ENCODE assay signal across 1 cellular context in the genomic region with DNA sequence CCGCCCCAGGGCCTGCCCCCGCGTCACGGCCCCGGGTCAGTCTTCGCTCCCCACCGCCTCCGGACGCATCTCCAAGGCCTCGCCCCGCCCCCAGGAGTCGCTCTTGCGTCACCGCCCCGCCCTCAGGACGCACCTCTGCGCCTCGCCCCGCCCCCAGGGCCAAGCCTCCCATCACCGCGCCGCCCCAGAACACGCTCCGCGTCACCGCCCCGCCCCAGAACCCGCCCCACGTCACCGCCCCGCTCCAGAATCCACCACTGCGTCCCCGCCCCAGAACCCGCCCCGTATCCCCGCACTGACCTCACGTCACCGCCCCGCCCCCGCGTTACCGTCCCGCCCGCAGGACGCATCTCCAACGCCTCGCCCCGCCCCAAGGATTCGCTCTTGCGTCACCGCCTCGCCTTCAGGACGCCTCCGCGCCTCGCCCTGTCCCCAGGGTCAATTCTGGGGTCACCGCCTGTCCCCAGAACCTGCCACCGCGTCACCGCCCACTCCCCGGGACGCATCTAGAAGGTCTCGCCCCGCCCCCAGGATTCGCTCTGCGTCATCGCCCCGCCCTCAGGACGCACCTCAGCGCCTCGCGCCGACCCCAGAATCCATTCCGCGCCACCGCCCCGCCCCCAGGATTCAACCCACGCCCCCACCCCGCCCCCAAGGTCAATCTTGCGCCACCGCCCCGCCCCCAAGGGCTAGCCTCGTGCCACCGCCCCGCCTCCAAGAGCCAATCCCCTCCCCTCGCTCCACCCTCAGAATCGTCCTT.
A peak's percentile ranks its signal among the peaks of the same experiment; 100 is the strongest.
TF ChIP-seq lines count a peak whose summit lies in the region.

No MANE protein-coding gene starts in this region.

TF ChIP-seq in K562, 482 proteins besides CTCF, POLR2A, EP300 and RAD21 (continued from another document and continues in another):
- TF ChIP-seq, protein P1, sequence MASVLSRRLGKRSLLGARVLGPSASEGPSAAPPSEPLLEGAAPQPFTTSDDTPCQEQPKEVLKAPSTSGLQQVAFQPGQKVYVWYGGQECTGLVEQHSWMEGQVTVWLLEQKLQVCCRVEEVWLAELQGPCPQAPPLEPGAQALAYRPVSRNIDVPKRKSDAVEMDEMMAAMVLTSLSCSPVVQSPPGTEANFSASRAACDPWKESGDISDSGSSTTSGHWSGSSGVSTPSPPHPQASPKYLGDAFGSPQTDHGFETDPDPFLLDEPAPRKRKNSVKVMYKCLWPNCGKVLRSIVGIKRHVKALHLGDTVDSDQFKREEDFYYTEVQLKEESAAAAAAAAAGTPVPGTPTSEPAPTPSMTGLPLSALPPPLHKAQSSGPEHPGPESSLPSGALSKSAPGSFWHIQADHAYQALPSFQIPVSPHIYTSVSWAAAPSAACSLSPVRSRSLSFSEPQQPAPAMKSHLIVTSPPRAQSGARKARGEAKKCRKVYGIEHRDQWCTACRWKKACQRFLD (CRISPR knock-in tag; IDR thresholded peaks at IDR 0.05), result peak; percentile 33; the same call in 1 of the 2 replicates
- TF ChIP-seq MCM7 (IDR thresholded peaks at IDR 0.05), result no peak
- TF ChIP-seq ILF3 (IDR thresholded peaks at IDR 0.05; ENCODE audit: borderline replicate concordance), result no peak
- 0 out of 2 replicates have a peak, but pooled peaks have one; percentile 26 for TF ChIP-seq MTA3 (IDR thresholded peaks at IDR 0.05; ENCODE audit: borderline replicate concordance)
- TF ChIP-seq ZKSCAN3 (CRISPR knock-in tag; IDR thresholded peaks at IDR 0.05), result peak; percentile 88
- TF ChIP-seq MEF2A (IDR thresholded peaks at IDR 0.05; ENCODE audit: control insufficient read depth, low read depth, low read length), result no peak
- no peak for TF ChIP-seq HNRNPK (IDR thresholded peaks at IDR 0.05; ENCODE audit: low read depth, low read length, poor library complexity, severe bottlenecking)
- TF ChIP-seq, protein P2, sequence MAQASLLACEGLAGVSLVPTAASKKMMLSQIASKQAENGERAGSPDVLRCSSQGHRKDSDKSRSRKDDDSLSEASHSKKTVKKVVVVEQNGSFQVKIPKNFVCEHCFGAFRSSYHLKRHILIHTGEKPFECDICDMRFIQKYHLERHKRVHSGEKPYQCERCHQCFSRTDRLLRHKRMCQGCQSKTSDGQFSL (CRISPR knock-in tag; IDR thresholded peaks at IDR 0.05), result no peak
- TF ChIP-seq, protein P2 (tag; IDR thresholded peaks at IDR 0.05), result no peak
- no peak for TF ChIP-seq ZEB2 (IDR thresholded peaks at IDR 0.05)
- TF ChIP-seq, protein P3, sequence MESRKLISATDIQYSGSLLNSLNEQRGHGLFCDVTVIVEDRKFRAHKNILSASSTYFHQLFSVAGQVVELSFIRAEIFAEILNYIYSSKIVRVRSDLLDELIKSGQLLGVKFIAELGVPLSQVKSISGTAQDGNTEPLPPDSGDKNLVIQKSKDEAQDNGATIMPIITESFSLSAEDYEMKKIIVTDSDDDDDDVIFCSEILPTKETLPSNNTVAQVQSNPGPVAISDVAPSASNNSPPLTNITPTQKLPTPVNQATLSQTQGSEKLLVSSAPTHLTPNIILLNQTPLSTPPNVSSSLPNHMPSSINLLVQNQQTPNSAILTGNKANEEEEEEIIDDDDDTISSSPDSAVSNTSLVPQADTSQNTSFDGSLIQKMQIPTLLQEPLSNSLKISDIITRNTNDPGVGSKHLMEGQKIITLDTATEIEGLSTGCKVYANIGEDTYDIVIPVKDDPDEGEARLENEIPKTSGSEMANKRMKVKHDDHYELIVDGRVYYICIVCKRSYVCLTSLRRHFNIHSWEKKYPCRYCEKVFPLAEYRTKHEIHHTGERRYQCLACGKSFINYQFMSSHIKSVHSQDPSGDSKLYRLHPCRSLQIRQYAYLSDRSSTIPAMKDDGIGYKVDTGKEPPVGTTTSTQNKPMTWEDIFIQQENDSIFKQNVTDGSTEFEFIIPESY (CRISPR knock-in tag; IDR thresholded peaks at IDR 0.05), result no peak
- no peak for TF ChIP-seq ZNF140 (CRISPR knock-in tag; IDR thresholded peaks at IDR 0.05)
- TF ChIP-seq KHSRP (IDR thresholded peaks at IDR 0.05), result 0 out of 2 replicates have a peak, but pooled peaks have one; percentile 38
- TF ChIP-seq TSC22D4 (tag; IDR thresholded peaks at IDR 0.05), result no peak
- TF ChIP-seq RBM14 (IDR thresholded peaks at IDR 0.05; ENCODE audit: borderline replicate concordance, insufficient read depth, low read depth, low read length), result no peak
- TF ChIP-seq, protein P4, sequence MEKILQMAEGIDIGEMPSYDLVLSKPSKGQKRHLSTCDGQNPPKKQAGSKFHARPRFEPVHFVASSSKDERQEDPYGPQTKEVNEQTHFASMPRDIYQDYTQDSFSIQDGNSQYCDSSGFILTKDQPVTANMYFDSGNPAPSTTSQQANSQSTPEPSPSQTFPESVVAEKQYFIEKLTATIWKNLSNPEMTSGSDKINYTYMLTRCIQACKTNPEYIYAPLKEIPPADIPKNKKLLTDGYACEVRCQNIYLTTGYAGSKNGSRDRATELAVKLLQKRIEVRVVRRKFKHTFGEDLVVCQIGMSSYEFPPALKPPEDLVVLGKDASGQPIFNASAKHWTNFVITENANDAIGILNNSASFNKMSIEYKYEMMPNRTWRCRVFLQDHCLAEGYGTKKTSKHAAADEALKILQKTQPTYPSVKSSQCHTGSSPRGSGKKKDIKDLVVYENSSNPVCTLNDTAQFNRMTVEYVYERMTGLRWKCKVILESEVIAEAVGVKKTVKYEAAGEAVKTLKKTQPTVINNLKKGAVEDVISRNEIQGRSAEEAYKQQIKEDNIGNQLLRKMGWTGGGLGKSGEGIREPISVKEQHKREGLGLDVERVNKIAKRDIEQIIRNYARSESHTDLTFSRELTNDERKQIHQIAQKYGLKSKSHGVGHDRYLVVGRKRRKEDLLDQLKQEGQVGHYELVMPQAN (IDR thresholded peaks at IDR 0.05; ENCODE audit: borderline replicate concordance), result no peak
- no peak for TF ChIP-seq NUFIP1 (IDR thresholded peaks at IDR 0.05; ENCODE audit: partially characterized antibody)
- TF ChIP-seq PCBP2 (IDR thresholded peaks at IDR 0.05; ENCODE audit: low read depth, low read length, poor library complexity, severe bottlenecking), result no peak
- TF ChIP-seq EGR1 (conservative IDR thresholded peaks at IDR 0.05), result peak; percentile 98
- TF ChIP-seq RBFOX2 (IDR thresholded peaks at IDR 0.05; ENCODE audit: low read depth, low read length), result 0 out of 2 replicates have a peak, but pooled peaks have one; percentile 52
- TF ChIP-seq ASH1L (IDR thresholded peaks at IDR 0.05; ENCODE audit: borderline replicate concordance, low read depth, partially characterized antibody), result no peak
- no peak for TF ChIP-seq EZH2 (IDR thresholded peaks at IDR 0.05; ENCODE audit: borderline replicate concordance, low read depth, low read length)
- peak; percentile 50; the same call in 1 of the 2 replicates for TF ChIP-seq ZNF316 (IDR thresholded peaks at IDR 0.05)
- TF ChIP-seq, protein P5, sequence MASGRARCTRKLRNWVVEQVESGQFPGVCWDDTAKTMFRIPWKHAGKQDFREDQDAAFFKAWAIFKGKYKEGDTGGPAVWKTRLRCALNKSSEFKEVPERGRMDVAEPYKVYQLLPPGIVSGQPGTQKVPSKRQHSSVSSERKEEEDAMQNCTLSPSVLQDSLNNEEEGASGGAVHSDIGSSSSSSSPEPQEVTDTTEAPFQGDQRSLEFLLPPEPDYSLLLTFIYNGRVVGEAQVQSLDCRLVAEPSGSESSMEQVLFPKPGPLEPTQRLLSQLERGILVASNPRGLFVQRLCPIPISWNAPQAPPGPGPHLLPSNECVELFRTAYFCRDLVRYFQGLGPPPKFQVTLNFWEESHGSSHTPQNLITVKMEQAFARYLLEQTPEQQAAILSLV (tag; IDR thresholded peaks at IDR 0.05), result no peak
- TF ChIP-seq, protein P6, sequence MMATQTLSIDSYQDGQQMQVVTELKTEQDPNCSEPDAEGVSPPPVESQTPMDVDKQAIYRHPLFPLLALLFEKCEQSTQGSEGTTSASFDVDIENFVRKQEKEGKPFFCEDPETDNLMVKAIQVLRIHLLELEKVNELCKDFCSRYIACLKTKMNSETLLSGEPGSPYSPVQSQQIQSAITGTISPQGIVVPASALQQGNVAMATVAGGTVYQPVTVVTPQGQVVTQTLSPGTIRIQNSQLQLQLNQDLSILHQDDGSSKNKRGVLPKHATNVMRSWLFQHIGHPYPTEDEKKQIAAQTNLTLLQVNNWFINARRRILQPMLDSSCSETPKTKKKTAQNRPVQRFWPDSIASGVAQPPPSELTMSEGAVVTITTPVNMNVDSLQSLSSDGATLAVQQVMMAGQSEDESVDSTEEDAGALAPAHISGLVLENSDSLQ (IDR thresholded peaks at IDR 0.05), result 0 out of 2 replicates have a peak, but pooled peaks have one; percentile 49
- no peak for TF ChIP-seq CBFA2T3 (IDR thresholded peaks at IDR 0.05)
- TF ChIP-seq ZNF165 (CRISPR knock-in tag; IDR thresholded peaks at IDR 0.05; ENCODE audit: borderline replicate concordance), result no peak
- TF ChIP-seq, protein P7, sequence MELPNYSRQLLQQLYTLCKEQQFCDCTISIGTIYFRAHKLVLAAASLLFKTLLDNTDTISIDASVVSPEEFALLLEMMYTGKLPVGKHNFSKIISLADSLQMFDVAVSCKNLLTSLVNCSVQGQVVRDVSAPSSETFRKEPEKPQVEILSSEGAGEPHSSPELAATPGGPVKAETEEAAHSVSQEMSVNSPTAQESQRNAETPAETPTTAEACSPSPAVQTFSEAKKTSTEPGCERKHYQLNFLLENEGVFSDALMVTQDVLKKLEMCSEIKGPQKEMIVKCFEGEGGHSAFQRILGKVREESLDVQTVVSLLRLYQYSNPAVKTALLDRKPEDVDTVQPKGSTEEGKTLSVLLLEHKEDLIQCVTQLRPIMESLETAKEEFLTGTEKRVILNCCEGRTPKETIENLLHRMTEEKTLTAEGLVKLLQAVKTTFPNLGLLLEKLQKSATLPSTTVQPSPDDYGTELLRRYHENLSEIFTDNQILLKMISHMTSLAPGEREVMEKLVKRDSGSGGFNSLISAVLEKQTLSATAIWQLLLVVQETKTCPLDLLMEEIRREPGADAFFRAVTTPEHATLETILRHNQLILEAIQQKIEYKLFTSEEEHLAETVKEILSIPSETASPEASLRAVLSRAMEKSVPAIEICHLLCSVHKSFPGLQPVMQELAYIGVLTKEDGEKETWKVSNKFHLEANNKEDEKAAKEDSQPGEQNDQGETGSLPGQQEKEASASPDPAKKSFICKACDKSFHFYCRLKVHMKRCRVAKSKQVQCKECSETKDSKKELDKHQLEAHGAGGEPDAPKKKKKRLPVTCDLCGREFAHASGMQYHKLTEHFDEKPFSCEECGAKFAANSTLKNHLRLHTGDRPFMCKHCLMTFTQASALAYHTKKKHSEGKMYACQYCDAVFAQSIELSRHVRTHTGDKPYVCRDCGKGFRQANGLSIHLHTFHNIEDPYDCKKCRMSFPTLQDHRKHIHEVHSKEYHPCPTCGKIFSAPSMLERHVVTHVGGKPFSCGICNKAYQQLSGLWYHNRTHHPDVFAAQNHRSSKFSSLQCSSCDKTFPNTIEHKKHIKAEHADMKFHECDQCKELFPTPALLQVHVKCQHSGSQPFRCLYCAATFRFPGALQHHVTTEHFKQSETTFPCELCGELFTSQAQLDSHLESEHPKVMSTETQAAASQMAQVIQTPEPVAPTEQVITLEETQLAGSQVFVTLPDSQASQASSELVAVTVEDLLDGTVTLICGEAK (IDR thresholded peaks at IDR 0.05), result no peak
- TF ChIP-seq, protein P7 (CRISPR knock-in tag; IDR thresholded peaks at IDR 0.05), result no peak
- TF ChIP-seq ATF1 (CRISPR knock-in tag; IDR thresholded peaks at IDR 0.05), result peak; percentile 58
- peak; percentile 65 for TF ChIP-seq ATF1 (tag; IDR thresholded peaks at IDR 0.05)
- TF ChIP-seq JUNB (CRISPR knock-in tag; conservative IDR thresholded peaks at IDR 0.05), result no peak
- peak; percentile 45; the same call in 1 of the 2 replicates for TF ChIP-seq NCOR1 (IDR thresholded peaks at IDR 0.05)
- no peak for TF ChIP-seq NFYB (IDR thresholded peaks at IDR 0.05; ENCODE audit: extremely low read depth, insufficient read length)
- TF ChIP-seq ZNF764 (CRISPR knock-in tag; IDR thresholded peaks at IDR 0.05; ENCODE audit: low read depth), result no peak
- no peak; the same call in 1 of the 2 replicates for TF ChIP-seq MYNN (IDR thresholded peaks at IDR 0.05)
- no peak for TF ChIP-seq MYNN (CRISPR knock-in tag; IDR thresholded peaks at IDR 0.05)
- TF ChIP-seq TCF7L2 (IDR thresholded peaks at IDR 0.05; ENCODE audit: low read depth, low read length), result no peak
